In genomic region chr3:10091387-10091786, GRCh38 we compare ENCODE assay signal across 4 cellular contexts. TPM values are rescaled to one million over a fixed set of nuclear protein-coding genes. Genes with fewer than 3 reads are reported as not detected.
"Had no signal": no experiment of that assay in that cellular context is flagged by ENCODE, and none has a peak within 500 bp of the region (broad histone marks: within the 10 kb centered on the region; RNA-seq: fewer than 3 reads in every experiment).

No MANE protein-coding gene starts in this region.

RNA-seq across cellular contexts. Expression of gene FANCD2OS, which starts 16.7 kb away (rescaled TPM):
- total RNA-seq: LHCN-M2, M059J, MCF 10A, NCI-H460 had no signal
